30 cellular contexts compared by ENCODE assay signal in the genomic region with DNA sequence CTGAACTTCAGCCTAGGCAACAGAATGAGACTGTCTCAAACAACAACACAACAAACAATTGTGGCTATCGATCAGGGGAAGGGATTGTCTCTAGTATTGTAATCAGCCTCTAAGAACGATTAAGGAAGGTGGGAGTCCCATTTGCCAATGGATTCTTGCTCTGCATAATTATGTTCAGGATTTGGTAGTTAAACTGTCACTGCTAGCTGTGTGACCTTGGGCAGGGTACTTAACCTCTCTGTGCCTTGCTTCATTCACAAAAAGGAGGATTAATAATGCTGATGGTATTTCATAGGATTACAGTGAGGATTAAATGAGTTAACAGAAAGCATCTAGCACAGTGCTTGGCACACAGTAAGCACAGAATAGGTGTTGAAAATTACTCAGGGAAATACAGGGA. TPM values are rescaled to one million over a fixed set of nuclear protein-coding genes. Genes with fewer than 3 reads are reported as not detected.
"Had no signal": no experiment of that assay in that cellular context is flagged by ENCODE, and none has a peak within 500 bp of the region (broad histone marks: within the 10 kb centered on the region; RNA-seq: fewer than 3 reads in every experiment).

No MANE protein-coding gene starts in this region.

- H3K27ac ChIP-seq: adrenal gland, body of pancreas, Peyer's patch, SJSA1 had no signal

- ATAC-seq: activated CD4-positive, alpha-beta T cell treated with anti-CD3 and anti-CD28 coated beads for 36 hours; activated CD4-positive, CD25-positive, alpha-beta regulatory T cell treated with anti-CD3 and anti-CD28 coated beads, Interleukin-2, amount 50 U/mL, for 24 hours; activated CD8-positive, alpha-beta T cell treated with anti-CD3 and anti-CD28 coated beads, Interleukin-2, amount 10 ng/mL, durations not matched to agents 7 days and 5 days; body of pancreas; PC-3; WTC11 had no signal

- H3K4me3 ChIP-seq: adrenal gland, body of pancreas, MG63, Peyer's patch, SJSA1 had no signal

- H3K36me3 Mint-ChIP-seq: activated naive CD4-positive, alpha-beta T cell treated with anti-CD3 and anti-CD28 coated beads, Interleukin-2, amount 50 U/mL, for 24 hours; WTC11 had no signal

- DNase-seq: activated CD4-positive, alpha-beta T cell treated with anti-CD3 and anti-CD28 coated beads for 36 hours; activated CD4-positive, alpha-beta T cell treated with anti-CD3 and anti-CD28 coated beads, Interleukin-2, amount 10 ng/mL, durations not matched to agents 7 days and 5 days; activated CD4-positive, alpha-beta T cell treated with anti-CD3 and anti-CD28 coated beads, Interleukin-2, amount 50 U/mL, for 48 hours; activated CD8-positive, alpha-beta T cell treated with anti-CD3 and anti-CD28 coated beads, Interleukin-2, amount 10 ng/mL, durations not matched to agents 7 days and 5 days; activated gamma-delta T cell; activated naive CD4-positive, alpha-beta T cell treated with Interleukin-2 at 50 U/mL for 16 hours; activated T-cell treated with anti-CD3 and anti-CD28 coated beads, Interleukin-2, amount 50 U/mL, for 24 hours; adrenal gland; body of pancreas; Kasumi-1; KG1; MG63; NCI-H1092 treated with DMSO at 0.1 percent for 48 hours; NCI-H187; NCI-H2081; NK-92 treated with Interleukin-12 subunit alpha and Interleukin-12 subunit beta, amount 100 ng/mL, for 24 hours; PC-3; Peyer's patch; RPMI8226; SHP77 treated with DMSO at 0.1 percent for 48 hours had no signal

- H3K27ac Mint-ChIP-seq: activated CD4-positive, alpha-beta T cell treated with anti-CD3 and anti-CD28 coated beads for 36 hours; activated CD4-positive, alpha-beta T cell treated with anti-CD3 and anti-CD28 coated beads, Interleukin-2, amount 10 ng/mL, durations not matched to agents 7 days and 5 days; activated CD8-positive, alpha-beta T cell treated with anti-CD3 and anti-CD28 coated beads, Interleukin-2, amount 10 ng/mL, durations not matched to agents 7 days and 5 days; activated naive CD4-positive, alpha-beta T cell treated with anti-CD3 and anti-CD28 coated beads, Interleukin-2, amount 50 U/mL, for 24 hours; activated T-cell treated with anti-CD3 and anti-CD28 coated beads, Interleukin-2, amount 50 U/mL, for 24 hours; activated T-helper 2 cell treated with anti-CD3 and anti-CD28 coated beads, Interferon-gamma antibody, Interleukin-2, Interleukin-4, amounts not matched to agents 10 μg/mL and 5 μg/mL and 100 μg/mL, durations not matched to agents 14 hours and 24 hours and 36 hours; T-helper 1 cell treated with Interleukin-12 subunit alpha and Interleukin-12 subunit beta and Interleukin-4 antibody, amounts not matched to agents 30 μg/mL and 1 μg/mL, for 36 hours; T-helper 2 cell treated with Interferon-gamma antibody and Interleukin-4, amounts not matched to agents 5 μg/mL and 100 μg/mL, for 36 hours; WTC11 had no signal

- H3K4me3 Mint-ChIP-seq: activated CD4-positive, alpha-beta T cell treated with anti-CD3 and anti-CD28 coated beads for 36 hours; activated CD4-positive, alpha-beta T cell treated with anti-CD3 and anti-CD28 coated beads, Interleukin-2, amount 10 ng/mL, durations not matched to agents 7 days and 5 days; activated CD8-positive, alpha-beta T cell treated with anti-CD3 and anti-CD28 coated beads, Interleukin-2, amount 10 ng/mL, durations not matched to agents 7 days and 5 days; activated naive CD4-positive, alpha-beta T cell treated with anti-CD3 and anti-CD28 coated beads, Interleukin-2, amount 50 U/mL, for 24 hours; activated T-cell treated with anti-CD3 and anti-CD28 coated beads, Interleukin-2, amount 50 U/mL, for 24 hours; central memory CD8-positive, alpha-beta T cell; T-helper 1 cell treated with Interleukin-12 subunit alpha and Interleukin-12 subunit beta and Interleukin-4 antibody, amounts not matched to agents 30 μg/mL and 1 μg/mL, for 36 hours; T-helper 2 cell treated with Interferon-gamma antibody and Interleukin-4, amounts not matched to agents 5 μg/mL and 100 μg/mL, for 36 hours; WTC11 had no signal

- H3K9me3 Mint-ChIP-seq: activated CD4-positive, alpha-beta T cell treated with anti-CD3 and anti-CD28 coated beads, Interleukin-2, amount 10 ng/mL, durations not matched to agents 7 days and 5 days; activated naive CD4-positive, alpha-beta T cell treated with anti-CD3 and anti-CD28 coated beads, Interleukin-2, amount 50 U/mL, for 24 hours; activated T-cell treated with anti-CD3 and anti-CD28 coated beads, Interleukin-2, amount 50 U/mL, for 24 hours; activated T-helper 2 cell treated with anti-CD3 and anti-CD28 coated beads, Interferon-gamma antibody, Interleukin-2, Interleukin-4, amounts not matched to agents 10 μg/mL and 5 μg/mL and 100 μg/mL, durations not matched to agents 14 hours and 24 hours and 36 hours; central memory CD8-positive, alpha-beta T cell; T-helper 1 cell treated with Interleukin-12 subunit alpha and Interleukin-12 subunit beta and Interleukin-4 antibody, amounts not matched to agents 30 μg/mL and 1 μg/mL, for 36 hours; T-helper 2 cell treated with Interferon-gamma antibody and Interleukin-4, amounts not matched to agents 5 μg/mL and 100 μg/mL, for 36 hours; WTC11 had no signal

- H3K27me3 ChIP-seq: adrenal gland, body of pancreas had no signal

- H3K9me3 ChIP-seq: adrenal gland, body of pancreas, MG63, Peyer's patch, SJSA1, SK-N-SH had no signal

- H3K36me3 ChIP-seq: adrenal gland, MG63, Peyer's patch, SJSA1 had no signal

- H3K4me1 ChIP-seq: adrenal gland, Peyer's patch, SJSA1 had no signal

RNA-seq across cellular contexts. Expression of a gene that starts 6.7 kb away (rescaled TPM):
- total RNA-seq: activated CD4-positive, alpha-beta T cell treated with anti-CD3 and anti-CD28 coated beads, Interleukin-2, amount 10 ng/mL, durations not matched to agents 7 days and 5 days; activated CD8-positive, alpha-beta T cell treated with anti-CD3 and anti-CD28 coated beads, Interleukin-2, amount 10 ng/mL, durations not matched to agents 7 days and 5 days; bronchial epithelial cell; PC-3 had no signal
